Comparison of ENCODE assay signal across 8 cellular contexts in the genomic region with DNA sequence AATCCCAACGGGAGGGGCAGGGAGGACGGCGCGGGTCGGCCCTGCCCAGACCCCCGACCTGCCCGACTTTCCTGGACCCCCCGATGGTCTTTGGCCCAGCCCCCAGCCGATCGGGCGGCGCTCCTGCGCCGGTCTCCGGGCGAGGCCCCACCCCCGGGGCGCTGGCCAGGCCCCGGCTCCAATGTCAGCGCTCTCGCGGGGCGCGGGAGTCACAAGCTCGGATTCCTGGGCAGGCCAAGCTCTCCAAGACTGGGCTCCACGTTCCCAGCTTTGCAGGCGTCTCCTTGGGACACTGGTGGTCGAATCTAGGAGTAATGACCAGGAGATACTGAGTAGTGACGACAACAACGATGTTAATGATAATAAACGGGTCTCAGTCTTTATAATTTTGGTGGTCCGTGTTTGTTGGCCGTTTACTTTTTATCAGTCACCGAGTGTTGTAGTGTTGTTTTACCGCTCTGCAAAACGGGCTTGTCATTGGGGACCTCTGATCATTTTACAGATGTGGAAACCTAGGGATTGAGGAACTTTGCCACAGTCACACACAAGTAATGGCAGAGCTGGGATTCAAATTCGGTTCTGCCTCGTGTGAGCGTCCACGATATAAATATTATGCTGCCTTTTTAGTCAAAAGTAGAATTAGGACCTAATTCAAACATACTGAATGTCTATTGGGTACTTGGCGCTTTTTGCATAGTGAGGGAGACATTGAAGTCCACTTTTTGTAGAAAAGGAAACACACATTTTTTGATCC. TPM values are rescaled to one million over a fixed set of nuclear protein-coding genes. Genes with fewer than 3 reads are reported as not detected.
DNase-seq lines count a peak whose midpoint lies in the region.

No MANE protein-coding gene starts in this region.

- DNase-seq in GM03348 (ENCODE audit: low spot score) (peak; percentile 91), GOT3 (lab: John Stamatoyannopoulos, UW) (peak; percentile 44), LHCN-M2 (ENCODE audit: low read depth) (peak; percentile 81), UCSD-AML1 (lab: John Stamatoyannopoulos, UW; ENCODE audit: unreplicated experiment) (peak; percentile 64), caudate nucleus (lab: John Stamatoyannopoulos, UW) (peak in 17 of 61 donors; percentile 6 to 55 (median 38)), kidney glomerular epithelial cell (lab: John Stamatoyannopoulos, UW) (peak; percentile 38), pons (ENCODE audit: low spot score) (no peak)
- peak; percentile 71 for DNase-seq in stimulated activated CD4-positive, alpha-beta T cell treated with anti-CD3 and anti-CD28 coated beads, Interleukin-15, amount 100 ng/mL, for 24 hours

- peak overlapping the region; percentile 69 for H3K27ac ChIP-seq in caudate nucleus (ENCODE audit: low read depth, low read length)

RNA-seq across cellular contexts. Expression of a gene that starts 0.6 kb away (rescaled TPM):
- total RNA-seq in LHCN-M2 (2014; rRNA removed) = 158 and 176 TPM in 2 replicates
- 158 TPM for polyA plus RNA-seq in LHCN-M2 (2012)

RNA-seq across cellular contexts. Expression of a gene that starts 7.9 kb away (rescaled TPM):
- 1,263 and 1,378 TPM in 2 replicates for total RNA-seq in LHCN-M2 (2014; rRNA removed)
- 1,297 TPM for polyA plus RNA-seq in LHCN-M2 (2012)

RNA-seq across cellular contexts. Expression of a gene that starts 10.8 kb away (rescaled TPM):
- total RNA-seq in LHCN-M2 (2014; rRNA removed) = 59.3 and 71.9 TPM in 2 replicates
- polyA plus RNA-seq in LHCN-M2 (2012) = 93.6 TPM

RNA-seq across cellular contexts. Expression of a gene that starts 12.8 kb away (rescaled TPM):
- total RNA-seq in LHCN-M2 (2014; rRNA removed) = 64.0 and 77.4 TPM in 2 replicates
- polyA plus RNA-seq in LHCN-M2 (2012) = 66.8 TPM

RNA-seq across cellular contexts. Expression of a gene that starts 23.1 kb away (rescaled TPM):
- 0.06 TPM in 1 of 2 replicates, not detected in the other for total RNA-seq in LHCN-M2 (2014; rRNA removed)
- polyA plus RNA-seq in LHCN-M2 (2012) = 0.06 TPM
